Comparison of ENCODE assay signal across 8 cellular contexts in the genomic region with DNA sequence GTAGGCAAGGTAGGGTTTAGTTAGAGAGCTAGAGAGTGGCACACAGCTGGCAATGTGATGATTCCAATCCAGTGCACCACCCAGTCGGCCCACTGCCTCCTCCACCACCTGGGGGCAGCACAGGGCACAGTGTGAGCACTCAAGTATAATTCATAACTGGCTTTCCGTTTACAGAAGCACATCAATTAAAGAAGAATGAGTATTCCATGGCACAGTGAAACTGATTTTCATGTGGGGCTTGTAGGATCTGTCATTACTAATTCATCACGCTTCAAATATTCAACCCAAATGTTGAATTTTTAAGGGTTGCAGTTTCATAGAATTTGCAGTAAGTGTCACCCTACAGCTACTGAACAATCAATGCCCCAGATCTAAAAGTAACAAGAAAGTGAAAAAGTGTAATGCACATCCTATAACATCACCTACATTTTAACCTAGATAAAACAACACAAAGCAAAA.
DNase-seq lines count a peak whose midpoint lies in the region; ATAC-seq and TF ChIP-seq lines count a peak whose summit lies in the region.

No MANE protein-coding gene starts in this region.

- intact Hi-C loops in head of caudate nucleus (cut with DNase I) = loop anchor here (2.0 to 5.0 kb wide), 3 partner anchors 103 to 358 kb away; partner anchors contain the start of genes B4GALT4 and IGSF11
- intact Hi-C loops in psoas muscle (cut with DNase I) = loop anchor here (1.0 to 10.0 kb wide), 3 partner anchors 150 to 350 kb away; partner anchors contain the start of gene IGSF11 (in 1 of the 2)
- intact Hi-C loops in vagina (cut with DNase I) = loop anchor here (5.0 kb wide), 1 partner anchor 213 kb away; no protein-coding TSS in a partner anchor

- WGBS in psoas muscle, 3 donors = 0 to 1% (median 1%) methylated on average over 3 of the region's 3 CpGs

- DNase-seq in Daoy (ENCODE audit: low read depth) (peak; percentile 68), KBM-7 (peak; percentile 58), SJCRH30 (peak; percentile 61 to 74), head of caudate nucleus (peak; percentile 68 to 95 (median 88)), psoas muscle (peak; percentile 71 to 84), vagina (ENCODE audit: extremely low spot score in 2 of 2) (no peak)
- peak; percentile 80 for DNase-seq in activated naive CD4-positive, alpha-beta T cell treated with Interleukin-2 at 50 U/mL for 16 hours

- TF ChIP-seq POLR2A in vagina (IDR thresholded peaks at IDR 0.05) = no peak

- H3K27me3 ChIP-seq in SJCRH30 (no peaks in the 10 kb centered on the region), psoas muscle (ENCODE audit: insufficient read depth in 3 of 3, low read length in 2 of 3) (peaks cover 0 to 4% (median 2%) of the 10 kb centered on the region in 3 donors), vagina (no peaks in the 10 kb centered on the region)

- H3K9me3 ChIP-seq in SJCRH30 (replicated peaks) = no peaks in the 10 kb centered on the region
- no peaks in the 10 kb centered on the region for H3K9me3 ChIP-seq in psoas muscle
- no peaks in the 10 kb centered on the region for H3K9me3 ChIP-seq in vagina

- in situ Hi-C loops in KBM-7 (cut with MboI; ENCODE audit: low pct_unique_long_range_greater_than_20kb, low sequenced_read_pairs) = loop anchor here (25.0 kb wide), 2 partner anchors 203 to 803 kb away; partner anchors contain the start of gene COX17

- H3K27ac ChIP-seq in SJCRH30 (no peak overlapping the region), psoas muscle (no peak overlapping the region), vagina (no peak overlapping the region)

- H3K4me1 ChIP-seq in SJCRH30 = no peaks in the 10 kb centered on the region
- H3K4me1 ChIP-seq in psoas muscle = no peaks in the 10 kb centered on the region
- no peaks in the 10 kb centered on the region for H3K4me1 ChIP-seq in vagina

- H3K4me3 ChIP-seq in SJCRH30 (no peak overlapping the region), psoas muscle (no peak overlapping the region), vagina (no peak overlapping the region)

- H3K36me3 ChIP-seq in SJCRH30 = no peaks in the 10 kb centered on the region
- H3K36me3 ChIP-seq in psoas muscle (ENCODE audit: insufficient read depth in 1 of 2, low read depth in 1 of 2) = no peaks in the 10 kb centered on the region
- H3K36me3 ChIP-seq in vagina = no peaks in the 10 kb centered on the region

- TF ChIP-seq CTCF in psoas muscle (IDR thresholded peaks at IDR 0.05) (peak; percentile 89), vagina (IDR thresholded peaks at IDR 0.05) (peak; percentile 15 to 58 (median 49))

- peak; percentile 80 for ATAC-seq in GM21619 (IDR thresholded peaks at IDR 0.05; ENCODE audit: unreplicated experiment)
- ATAC-seq in psoas muscle = peak; percentile 82 to 96 (median 92)

Comparison
In these comparisons a context has a peak if more than half of its experiments do, and no peak if none do; other contexts are left out.
1. DNase-seq: peak in Daoy (single experiment), KBM-7 (single experiment), SJCRH30 (2 of 2), activated naive CD4-positive, alpha-beta T cell treated with Interleukin-2 at 50 U/mL for 16 hours (single experiment), head of caudate nucleus (42 of 42) and psoas muscle (2 of 2); none in vagina (0 of 2).